ENCODE assay signal across 16 cellular contexts in genomic region chr3:88131695-88132094, GRCh38. TPM values are rescaled to one million over a fixed set of nuclear protein-coding genes. Genes with fewer than 3 reads are reported as not detected.
DNase-seq lines count a peak whose midpoint lies in the region; ATAC-seq and TF ChIP-seq lines count a peak whose summit lies in the region.
"Had no signal": no experiment of that assay in that cellular context is flagged by ENCODE, and none has a peak within 500 bp of the region (broad histone marks: within the 10 kb centered on the region; RNA-seq: fewer than 3 reads in every experiment).

No MANE protein-coding gene starts in this region.

- peak overlapping the region; percentile 53 for H3K27ac Mint-ChIP-seq in memory B cell
- H3K27ac Mint-ChIP-seq: CD8-positive, alpha-beta T cell had no signal

- H3K4me1 ChIP-seq in BE2C (peaks cover 3% of the 10 kb centered on the region), uterus (no peaks in the 10 kb centered on the region)

- H3K36me3 ChIP-seq in BE2C (peaks cover 12% of the 10 kb centered on the region), uterus (no peaks in the 10 kb centered on the region)

- peaks cover 22% of the 10 kb centered on the region for H3K36me3 Mint-ChIP-seq in memory B cell

- no peaks in the 10 kb centered on the region for H3K9me3 Mint-ChIP-seq in memory B cell
- H3K9me3 Mint-ChIP-seq: CD8-positive, alpha-beta T cell had no signal

- no peaks in the 10 kb centered on the region for H3K27me3 ChIP-seq in BE2C
- H3K27me3 ChIP-seq in uterus, result no peaks in the 10 kb centered on the region

- no peaks in the 10 kb centered on the region for H3K27me3 Mint-ChIP-seq in memory B cell

- TF ChIP-seq CTCF in BE2C (IDR thresholded peaks at IDR 0.05; ENCODE audit: low read depth, low read length) (no peak), uterus (IDR thresholded peaks at IDR 0.05) (no peak)

- H3K4me1 Mint-ChIP-seq in memory B cell, result peaks cover 3% of the 10 kb centered on the region

- H3K27ac ChIP-seq in uterus, result no peak overlapping the region

- no peak overlapping the region for H3K4me3 Mint-ChIP-seq in memory B cell
- H3K4me3 Mint-ChIP-seq: CD8-positive, alpha-beta T cell had no signal

- TF ChIP-seq POLR2A in uterus (IDR thresholded peaks at IDR 0.05), result no peak

- intact Hi-C loops in head of caudate nucleus (cut with DNase I) (no loop called here), uterus (cut with DNase I; ENCODE audit: low total_unique reads) (no loop called here)

- H3K4me3 ChIP-seq in BE2C (ENCODE audit: low read depth, low read length) (no peak overlapping the region), uterus (no peak overlapping the region)

- DNase-seq in BE2C, result peak; percentile 4
- peak; percentile 29 for DNase-seq in LHCN-M2 (ENCODE audit: low read depth)
- DNase-seq in astrocyte of the hippocampus (ENCODE audit: low read depth, low spot score), result peak; percentile 15
- no peak for DNase-seq in memory B cell (ENCODE audit: low spot score in 2 of 2)
- DNase-seq in activated CD4-positive, alpha-beta T cell treated with anti-CD3 and anti-CD28 coated beads, Interleukin-2, amount 50 U/mL, for 4 hours, result no peak
- no peak for DNase-seq in head of caudate nucleus
- DNase-seq in uterus, result no peak
- DNase-seq: CD8-positive, alpha-beta T cell; NCI-H1417 treated with DMSO at 0.1 percent for 48 hours; NCI-H187 treated with DMSO at 0.1 percent for 48 hours; NCI-H2227 treated with DMSO at 0.1 percent for 48 hours; NCI-H510A treated with DMSO at 0.1 percent for 48 hours; NCI-H774; SHP77 treated with DMSO at 0.1 percent for 48 hours had no signal

- no peak for ATAC-seq in memory B cell (ENCODE audit: low read depth)
- no peak for ATAC-seq in HG03135 (IDR thresholded peaks at IDR 0.05; ENCODE audit: unreplicated experiment)
- ATAC-seq: CD8-positive, alpha-beta T cell; HepG2 had no signal

- no peaks in the 10 kb centered on the region for H3K9me3 ChIP-seq in BE2C
- H3K9me3 ChIP-seq in uterus, result no peaks in the 10 kb centered on the region

RNA-seq across cellular contexts. Expression of gene C3orf38, which starts 18.1 kb away (rescaled TPM):
- 16.3 TPM for polyA plus RNA-seq in BE2C (2012; ENCODE audit: insufficient read depth, insufficient read length, low read depth)
- total RNA-seq in LHCN-M2 (2014; rRNA removed) (29.9 and 34.3 TPM in 2 replicates), uterus (10 to 100 TPM in 3 of 4 donors, 1 to 10 TPM in 1; 6.9 to 60.2 (median 19.0) TPM)
- 14.9 TPM for polyA plus RNA-seq in LHCN-M2 (2012)

Comparison
In these comparisons a context has a peak if more than half of its experiments do, and no peak if none do; other contexts are left out.
1. DNase-seq: peak in BE2C (single experiment), LHCN-M2 (single experiment) and astrocyte of the hippocampus (single experiment); none in memory B cell (0 of 2), activated CD4-positive, alpha-beta T cell treated with anti-CD3 and anti-CD28 coated beads, Interleukin-2, amount 50 U/mL, for 4 hours (0 of 2), head of caudate nucleus (0 of 42) and uterus (0 of 2).